In the genomic region with DNA sequence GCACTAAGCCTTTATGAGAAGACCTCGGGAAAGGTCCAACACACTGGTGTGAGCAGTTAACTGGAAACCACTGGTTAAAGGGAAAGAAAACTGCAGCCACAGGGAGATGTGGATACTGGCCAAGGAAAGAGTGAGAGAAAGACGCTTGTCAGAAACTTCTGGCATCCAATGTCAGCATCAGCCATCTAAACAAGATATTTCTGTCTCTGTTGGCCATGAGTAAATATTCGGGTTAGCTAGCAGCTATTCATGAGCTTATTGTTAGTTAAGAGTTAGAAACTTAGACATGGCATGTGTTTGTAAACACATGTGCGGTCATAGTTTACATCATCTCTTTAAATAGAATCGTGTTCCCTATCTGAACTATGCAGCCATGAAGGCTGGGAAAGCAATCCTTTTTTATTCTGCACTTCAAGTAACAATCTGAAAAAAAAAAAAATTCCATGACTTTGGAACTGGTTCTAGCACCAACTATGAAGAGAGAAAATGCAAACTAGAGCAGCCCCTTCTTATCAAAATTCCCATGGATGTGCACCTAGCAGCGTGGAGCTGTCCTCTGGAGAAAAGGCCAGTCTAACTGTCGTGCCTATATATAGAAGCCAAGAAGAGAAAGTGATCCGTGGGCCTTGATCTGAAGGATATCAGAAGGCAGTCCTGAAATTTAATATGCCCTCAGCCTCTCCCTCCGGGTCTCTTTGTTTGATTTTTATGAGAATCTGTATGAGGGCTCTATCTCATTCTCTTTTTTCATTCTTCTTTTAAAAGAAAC, we compare ENCODE assay signal across 15 cellular contexts.
DNase-seq lines count a peak whose midpoint lies in the region; ATAC-seq and TF ChIP-seq lines count a peak whose summit lies in the region.
"Had no signal": no experiment of that assay in that cellular context is flagged by ENCODE, and none has a peak within 500 bp of the region (broad histone marks: within the 10 kb centered on the region; RNA-seq: fewer than 3 reads in every experiment).

No MANE protein-coding gene starts in this region.

- ATAC-seq in omental fat pad (ENCODE audit: low FRiP score) (peak; percentile 63), GM21367 (IDR thresholded peaks at IDR 0.05; ENCODE audit: unreplicated experiment) (no peak), esophagus mucosa (no peak)
- ATAC-seq: natural killer cell treated with Interleukin-12 subunit alpha and Interleukin-12 subunit beta and Interleukin-15 and Interleukin-18, amount 100 ng/mL, for 72 hours; Panc1 had no signal

- DNase-seq in AG08395 (ENCODE audit: low spot score) (peak; percentile 76), fibroblast of the aortic adventitia (ENCODE audit: low read depth) (peak; percentile 80), omental fat pad (ENCODE audit: low spot score) (no peak), KG1 (lab: John Stamatoyannopoulos, UW) (no peak), NCI-H748 (lab: John Stamatoyannopoulos, UW; ENCODE audit: unreplicated experiment) (no peak)
- DNase-seq: activated B cell treated with CpG ODN at 0.5 μM for 24 hours; activated naive CD4-positive, alpha-beta T cell; GDM1; NCI-H2029; stimulated activated CD4-positive, alpha-beta T cell treated with anti-CD3 and anti-CD28 coated beads, Interleukin-4, amount 100 ng/mL, for 4 hours had no signal

- no peak overlapping the region for H3K4me3 ChIP-seq in fibroblast of the aortic adventitia (ENCODE audit: low read depth, low read length)

- TF ChIP-seq CTCF in fibroblast of the aortic adventitia (IDR thresholded peaks at IDR 0.05; ENCODE audit: insufficient read depth, low read length) (no peak), omental fat pad (IDR thresholded peaks at IDR 0.05) (no peak)

- H3K27ac ChIP-seq in angular gyrus (ENCODE audit: low read depth, low read length) = peak overlapping the region; percentile 10

Comparison
In these comparisons a context has a peak if more than half of its experiments do, and no peak if none do; other contexts are left out.
1. DNase-seq: peak in AG08395 (single experiment) and fibroblast of the aortic adventitia (single experiment); none in omental fat pad (single experiment), KG1 (single experiment) and NCI-H748 (single experiment).